ENCODE assay signal across 17 cellular contexts in genomic region chr7:31758770-31759169, GRCh38.
DNase-seq lines count a peak whose midpoint lies in the region; ATAC-seq, FAIRE-seq and TF ChIP-seq lines count a peak whose summit lies in the region.
"Had no signal": no experiment of that assay in that cellular context is flagged by ENCODE, and none has a peak within 500 bp of the region (broad histone marks: within the 10 kb centered on the region; RNA-seq: fewer than 3 reads in every experiment).

No MANE protein-coding gene starts in this region.

- FAIRE-seq in HTR-8/SVneo (lab: Jason Lieb, UNC): peak; percentile 46
- FAIRE-seq: GM12878, GM19239, H1, K562 had no signal

- TF ChIP-seq EP300 in esophagus muscularis mucosa (IDR thresholded peaks at IDR 0.05): no peak

- H3K36me3 ChIP-seq in esophagus muscularis mucosa: no peaks in the 10 kb centered on the region
- H3K36me3 ChIP-seq in Peyer's patch: no peaks in the 10 kb centered on the region
- H3K36me3 ChIP-seq: BLaER1 treated with 17β-estradiol and CSF1 and Interleukin-3, amounts not matched to agents 10 nM and 100 nM had no signal

- no peak for TF ChIP-seq CTCF in esophagus muscularis mucosa (IDR thresholded peaks at IDR 0.05)
- no peak for TF ChIP-seq CTCF in Peyer's patch (IDR thresholded peaks at IDR 0.05)

- WGBS in esophagus muscularis mucosa: 80% methylated on average over 3 of the region's 3 CpGs

- no peak overlapping the region for H3K27ac ChIP-seq in esophagus muscularis mucosa (replicated peaks in 1 of 4)
- no peak overlapping the region for H3K27ac ChIP-seq in Peyer's patch
- H3K27ac ChIP-seq: BLaER1 treated with 17β-estradiol and CSF1 and Interleukin-3, amounts not matched to agents 10 nM and 100 nM had no signal

- H3K27me3 ChIP-seq in esophagus muscularis mucosa: no peaks in the 10 kb centered on the region
- H3K27me3 ChIP-seq in Peyer's patch: no peaks in the 10 kb centered on the region
- H3K27me3 ChIP-seq: BLaER1 treated with 17β-estradiol and CSF1 and Interleukin-3, amounts not matched to agents 10 nM and 100 nM had no signal

- intact Hi-C loops in esophagus muscularis mucosa (cut with DNase I): no loop called here

- DNase-seq in HTR-8/SVneo (ENCODE audit: insufficient read length, low spot score): no peak
- DNase-seq in NCI-H446 treated with DMSO at 0.1 percent for 48 hours (lab: John Stamatoyannopoulos, UW): peak; percentile 61
- peak; percentile 17 for DNase-seq in esophagus muscularis mucosa (ENCODE audit: extremely low spot score)
- peak; percentile 25 for DNase-seq in stromal cell of bone marrow (ENCODE audit: low read depth)
- DNase-seq in Peyer's patch: no peak
- DNase-seq in SKM-1 (lab: John Stamatoyannopoulos, UW; ENCODE audit: unreplicated experiment): no peak
- DNase-seq: Calu3; CD8-positive, alpha-beta T cell; DMS79 treated with DMSO at 0.1 percent for 48 hours; GF-D8; H9 had no signal

- no peak for ATAC-seq in GM21360 (IDR thresholded peaks at IDR 0.05; ENCODE audit: unreplicated experiment)
- ATAC-seq: CD8-positive, alpha-beta T cell; GM12878; K562 had no signal

- no peak for TF ChIP-seq POLR2A in esophagus muscularis mucosa (IDR thresholded peaks at IDR 0.05; ENCODE audit: low read depth)
- no peak for TF ChIP-seq POLR2A in Peyer's patch (IDR thresholded peaks at IDR 0.05)

- H3K4me1 ChIP-seq in esophagus muscularis mucosa (peaks cover 0 to 4% (median 0%) of the 10 kb centered on the region in 4 donors), Peyer's patch (no peaks in the 10 kb centered on the region)
- H3K4me1 ChIP-seq: BLaER1 treated with 17β-estradiol and CSF1 and Interleukin-3, amounts not matched to agents 10 nM and 100 nM had no signal

- H3K9me3 ChIP-seq in esophagus muscularis mucosa: no peaks in the 10 kb centered on the region
- no peaks in the 10 kb centered on the region for H3K9me3 ChIP-seq in Peyer's patch
- H3K9me3 ChIP-seq: BLaER1 treated with 17β-estradiol and CSF1 and Interleukin-3, amounts not matched to agents 10 nM and 100 nM had no signal

- no peak overlapping the region for H3K4me3 ChIP-seq in esophagus muscularis mucosa
- no peak overlapping the region for H3K4me3 ChIP-seq in Peyer's patch
- H3K4me3 ChIP-seq: BLaER1 treated with 17β-estradiol and CSF1 and Interleukin-3, amounts not matched to agents 10 nM and 100 nM; GM12878; K562 had no signal

Comparison
In these comparisons a context has a peak if more than half of its experiments do, and no peak if none do; other contexts are left out.
1. DNase-seq: peak in NCI-H446 treated with DMSO at 0.1 percent for 48 hours (single experiment), esophagus muscularis mucosa (single experiment) and stromal cell of bone marrow (single experiment); none in HTR-8/SVneo (single experiment), Peyer's patch (0 of 3) and SKM-1 (single experiment).